ENCODE assay signal across 1 cellular context in the genomic region with DNA sequence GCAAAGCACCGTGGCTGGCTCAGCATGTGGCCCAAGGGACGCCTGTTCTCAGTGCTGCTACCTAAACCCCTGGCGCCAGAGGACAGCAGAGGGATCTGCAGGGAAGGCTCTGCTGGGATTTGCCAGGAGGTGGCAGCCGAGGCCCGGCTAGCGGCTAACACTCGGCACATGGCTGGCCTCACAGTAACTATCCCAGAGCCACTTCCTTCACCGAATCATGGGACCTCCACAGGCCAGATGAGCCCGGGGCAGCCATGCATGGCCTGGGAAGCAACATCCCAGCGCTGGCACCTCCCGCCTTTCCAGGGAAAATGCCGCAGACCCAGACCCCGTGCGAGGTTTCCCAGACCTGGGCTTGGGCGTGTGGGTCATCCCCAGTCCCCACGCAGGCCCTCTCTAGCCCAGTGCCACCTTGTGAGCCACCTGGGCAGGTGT.
TF ChIP-seq lines count a peak whose summit lies in the region.

No MANE protein-coding gene starts in this region.

TF ChIP-seq in HEK293, 187 proteins besides CTCF, POLR2A, EP300 and RAD21 (continued from another document and continues in another):
- TF ChIP-seq, protein P1, sequence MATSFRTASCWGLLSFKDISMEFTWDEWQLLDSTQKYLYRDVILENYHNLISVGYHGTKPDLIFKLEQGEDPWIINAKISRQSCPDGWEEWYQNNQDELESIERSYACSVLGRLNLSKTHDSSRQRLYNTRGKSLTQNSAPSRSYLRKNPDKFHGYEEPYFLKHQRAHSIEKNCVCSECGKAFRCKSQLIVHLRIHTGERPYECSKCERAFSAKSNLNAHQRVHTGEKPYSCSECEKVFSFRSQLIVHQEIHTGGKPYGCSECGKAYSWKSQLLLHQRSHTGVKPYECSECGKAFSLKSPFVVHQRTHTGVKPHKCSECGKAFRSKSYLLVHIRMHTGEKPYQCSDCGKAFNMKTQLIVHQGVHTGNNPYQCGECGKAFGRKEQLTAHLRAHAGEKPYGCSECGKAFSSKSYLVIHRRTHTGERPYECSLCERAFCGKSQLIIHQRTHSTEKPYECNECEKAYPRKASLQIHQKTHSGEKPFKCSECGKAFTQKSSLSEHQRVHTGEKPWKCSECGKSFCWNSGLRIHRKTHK (tag by site-specific recombination; IDR thresholded peaks at IDR 0.05): no peak
- TF ChIP-seq, protein P2, sequence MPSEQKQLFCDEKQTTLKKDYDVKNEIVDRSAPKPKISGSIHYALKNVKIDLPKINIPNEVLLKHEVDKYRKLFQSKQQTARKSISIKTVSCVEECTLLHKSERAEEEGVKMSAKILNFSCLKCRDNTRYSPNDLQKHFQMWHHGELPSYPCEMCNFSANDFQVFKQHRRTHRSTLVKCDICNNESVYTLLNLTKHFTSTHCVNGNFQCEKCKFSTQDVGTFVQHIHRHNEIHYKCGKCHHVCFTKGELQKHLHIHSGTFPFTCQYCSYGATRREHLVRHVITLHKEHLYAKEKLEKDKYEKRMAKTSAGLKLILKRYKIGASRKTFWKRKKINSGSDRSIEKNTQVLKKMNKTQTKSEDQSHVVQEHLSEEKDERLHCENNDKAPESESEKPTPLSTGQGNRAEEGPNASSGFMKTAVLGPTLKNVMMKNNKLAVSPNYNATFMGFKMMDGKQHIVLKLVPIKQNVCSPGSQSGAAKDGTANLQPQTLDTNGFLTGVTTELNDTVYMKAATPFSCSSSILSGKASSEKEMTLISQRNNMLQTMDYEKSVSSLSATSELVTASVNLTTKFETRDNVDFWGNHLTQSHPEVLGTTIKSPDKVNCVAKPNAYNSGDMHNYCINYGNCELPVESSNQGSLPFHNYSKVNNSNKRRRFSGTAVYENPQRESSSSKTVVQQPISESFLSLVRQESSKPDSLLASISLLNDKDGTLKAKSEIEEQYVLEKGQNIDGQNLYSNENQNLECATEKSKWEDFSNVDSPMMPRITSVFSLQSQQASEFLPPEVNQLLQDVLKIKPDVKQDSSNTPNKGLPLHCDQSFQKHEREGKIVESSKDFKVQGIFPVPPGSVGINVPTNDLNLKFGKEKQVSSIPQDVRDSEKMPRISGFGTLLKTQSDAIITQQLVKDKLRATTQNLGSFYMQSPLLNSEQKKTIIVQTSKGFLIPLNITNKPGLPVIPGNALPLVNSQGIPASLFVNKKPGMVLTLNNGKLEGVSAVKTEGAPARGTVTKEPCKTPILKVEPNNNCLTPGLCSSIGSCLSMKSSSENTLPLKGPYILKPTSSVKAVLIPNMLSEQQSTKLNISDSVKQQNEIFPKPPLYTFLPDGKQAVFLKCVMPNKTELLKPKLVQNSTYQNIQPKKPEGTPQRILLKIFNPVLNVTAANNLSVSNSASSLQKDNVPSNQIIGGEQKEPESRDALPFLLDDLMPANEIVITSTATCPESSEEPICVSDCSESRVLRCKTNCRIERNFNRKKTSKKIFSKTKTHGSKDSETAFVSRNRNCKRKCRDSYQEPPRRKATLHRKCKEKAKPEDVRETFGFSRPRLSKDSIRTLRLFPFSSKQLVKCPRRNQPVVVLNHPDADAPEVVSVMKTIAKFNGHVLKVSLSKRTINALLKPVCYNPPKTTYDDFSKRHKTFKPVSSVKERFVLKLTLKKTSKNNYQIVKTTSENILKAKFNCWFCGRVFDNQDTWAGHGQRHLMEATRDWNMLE (tag by site-specific recombination; conservative IDR thresholded peaks at IDR 0.05; ENCODE audit: low read depth): no peak
- TF ChIP-seq MZF1 (tag by site-specific recombination; IDR thresholded peaks at IDR 0.05; ENCODE audit: borderline replicate concordance): no peak
- no peak for TF ChIP-seq ZNF423 (tag by site-specific recombination; IDR thresholded peaks at IDR 0.05)
- no peak for TF ChIP-seq ZNF311 (tag by site-specific recombination; IDR thresholded peaks at IDR 0.05; ENCODE audit: borderline replicate concordance)
- no peak for TF ChIP-seq ZNF610 (tag by site-specific recombination; IDR thresholded peaks at IDR 0.05; ENCODE audit: borderline replicate concordance)
- TF ChIP-seq, protein P3, sequence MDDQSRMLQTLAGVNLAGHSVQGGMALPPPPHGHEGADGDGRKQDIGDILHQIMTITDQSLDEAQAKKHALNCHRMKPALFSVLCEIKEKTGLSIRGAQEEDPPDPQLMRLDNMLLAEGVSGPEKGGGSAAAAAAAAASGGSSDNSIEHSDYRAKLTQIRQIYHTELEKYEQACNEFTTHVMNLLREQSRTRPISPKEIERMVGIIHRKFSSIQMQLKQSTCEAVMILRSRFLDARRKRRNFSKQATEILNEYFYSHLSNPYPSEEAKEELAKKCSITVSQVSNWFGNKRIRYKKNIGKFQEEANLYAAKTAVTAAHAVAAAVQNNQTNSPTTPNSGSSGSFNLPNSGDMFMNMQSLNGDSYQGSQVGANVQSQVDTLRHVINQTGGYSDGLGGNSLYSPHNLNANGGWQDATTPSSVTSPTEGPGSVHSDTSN (CRISPR knock-in tag; IDR thresholded peaks at IDR 0.05): 0 out of 2 replicates have a peak, but pooled peaks have one; percentile 45
- no peak for TF ChIP-seq ZFHX2 (tag by site-specific recombination; conservative IDR thresholded peaks at IDR 0.05)
- no peak for TF ChIP-seq ZNF521 (tag by site-specific recombination; IDR thresholded peaks at IDR 0.05)
- TF ChIP-seq ZNF776 (tag by site-specific recombination; IDR thresholded peaks at IDR 0.05; ENCODE audit: borderline replicate concordance): no peak
- TF ChIP-seq BCL11B (tag by site-specific recombination; IDR thresholded peaks at IDR 0.05; ENCODE audit: low read depth): no peak
- TF ChIP-seq SP3 (tag by site-specific recombination; IDR thresholded peaks at IDR 0.05): no peak
- TF ChIP-seq ZNF600 (tag by site-specific recombination; IDR thresholded peaks at IDR 0.05): peak; percentile 49
- TF ChIP-seq ZNF501 (tag by site-specific recombination; IDR thresholded peaks at IDR 0.05): peak; percentile 72; the same call in 1 of the 2 replicates
- no peak for TF ChIP-seq ZNF658 (tag by site-specific recombination; IDR thresholded peaks at IDR 0.05)
- TF ChIP-seq, protein P4, sequence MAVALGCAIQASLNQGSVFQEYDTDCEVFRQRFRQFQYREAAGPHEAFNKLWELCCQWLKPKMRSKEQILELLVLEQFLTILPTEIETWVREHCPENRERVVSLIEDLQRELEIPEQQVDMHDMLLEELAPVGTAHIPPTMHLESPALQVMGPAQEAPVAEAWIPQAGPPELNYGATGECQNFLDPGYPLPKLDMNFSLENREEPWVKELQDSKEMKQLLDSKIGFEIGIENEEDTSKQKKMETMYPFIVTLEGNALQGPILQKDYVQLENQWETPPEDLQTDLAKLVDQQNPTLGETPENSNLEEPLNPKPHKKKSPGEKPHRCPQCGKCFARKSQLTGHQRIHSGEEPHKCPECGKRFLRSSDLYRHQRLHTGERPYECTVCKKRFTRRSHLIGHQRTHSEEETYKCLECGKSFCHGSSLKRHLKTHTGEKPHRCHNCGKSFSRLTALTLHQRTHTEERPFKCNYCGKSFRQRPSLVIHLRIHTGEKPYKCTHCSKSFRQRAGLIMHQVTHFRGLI (tag by site-specific recombination; IDR thresholded peaks at IDR 0.05): no peak
- TF ChIP-seq SETDB1 (IDR thresholded peaks at IDR 0.05; ENCODE audit: insufficient read length, low read length): no peak
- TF ChIP-seq ZFP3 (tag by site-specific recombination; IDR thresholded peaks at IDR 0.05; ENCODE audit: low read depth): no peak
- TF ChIP-seq, protein P5, sequence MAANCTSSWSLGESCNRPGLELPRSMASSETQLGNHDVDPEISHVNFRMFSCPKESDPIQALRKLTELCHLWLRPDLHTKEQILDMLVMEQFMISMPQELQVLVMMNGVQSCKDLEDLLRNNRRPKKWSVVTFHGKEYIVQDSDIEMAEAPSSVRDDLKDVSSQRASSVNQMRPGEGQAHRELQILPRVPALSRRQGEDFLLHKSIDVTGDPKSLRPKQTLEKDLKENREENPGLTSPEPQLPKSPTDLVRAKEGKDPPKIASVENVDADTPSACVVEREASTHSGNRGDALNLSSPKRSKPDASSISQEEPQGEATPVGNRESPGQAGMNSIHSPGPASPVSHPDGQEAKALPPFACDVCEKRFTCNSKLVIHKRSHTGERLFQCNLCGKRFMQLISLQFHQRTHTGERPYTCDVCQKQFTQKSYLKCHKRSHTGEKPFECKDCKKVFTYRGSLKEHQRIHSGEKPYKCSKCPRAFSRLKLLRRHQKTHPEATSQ (tag by site-specific recombination; IDR thresholded peaks at IDR 0.05): no peak
- TF ChIP-seq ZNF121 (tag by site-specific recombination; IDR thresholded peaks at IDR 0.05): 0 out of 2 replicates have a peak, but pooled peaks have one; percentile 37
- TF ChIP-seq ZBTB7A (tag by site-specific recombination; IDR thresholded peaks at IDR 0.05; ENCODE audit: low read depth): no peak
- no peak for TF ChIP-seq HOXA7 (CRISPR knock-in tag; IDR thresholded peaks at IDR 0.05; ENCODE audit: borderline replicate concordance)
- no peak for TF ChIP-seq ZNF292 (tag by site-specific recombination; IDR thresholded peaks at IDR 0.05; ENCODE audit: borderline replicate concordance, low read depth)
- TF ChIP-seq, protein P6, sequence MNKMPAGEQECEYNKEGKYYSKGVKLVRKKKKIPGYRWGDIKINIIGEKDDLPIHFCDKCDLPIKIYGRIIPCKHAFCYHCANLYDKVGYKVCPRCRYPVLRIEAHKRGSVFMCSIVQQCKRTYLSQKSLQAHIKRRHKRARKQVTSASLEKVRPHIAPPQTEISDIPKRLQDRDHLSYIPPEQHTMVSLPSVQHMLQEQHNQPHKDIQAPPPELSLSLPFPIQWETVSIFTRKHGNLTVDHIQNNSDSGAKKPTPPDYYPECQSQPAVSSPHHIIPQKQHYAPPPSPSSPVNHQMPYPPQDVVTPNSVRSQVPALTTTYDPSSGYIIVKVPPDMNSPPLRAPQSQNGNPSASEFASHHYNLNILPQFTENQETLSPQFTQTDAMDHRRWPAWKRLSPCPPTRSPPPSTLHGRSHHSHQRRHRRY (tag by site-specific recombination; IDR thresholded peaks at IDR 0.05): no peak
- TF ChIP-seq ZNF529 (tag by site-specific recombination; IDR thresholded peaks at IDR 0.05; ENCODE audit: insufficient replicate concordance): no peak
- 0 out of 2 replicates have a peak, but pooled peaks have one; percentile 47 for TF ChIP-seq ZFP37 (tag by site-specific recombination; IDR thresholded peaks at IDR 0.05)
- peak; percentile 55 for TF ChIP-seq ZIC2 (tag by site-specific recombination; IDR thresholded peaks at IDR 0.05)
- peak; percentile 84 for TF ChIP-seq ZBTB17 (tag by site-specific recombination; IDR thresholded peaks at IDR 0.05)
- TF ChIP-seq ZNF324 (tag by site-specific recombination; IDR thresholded peaks at IDR 0.05): 0 out of 2 replicates have a peak, but pooled peaks have one; percentile 55
- TF ChIP-seq, protein P7, sequence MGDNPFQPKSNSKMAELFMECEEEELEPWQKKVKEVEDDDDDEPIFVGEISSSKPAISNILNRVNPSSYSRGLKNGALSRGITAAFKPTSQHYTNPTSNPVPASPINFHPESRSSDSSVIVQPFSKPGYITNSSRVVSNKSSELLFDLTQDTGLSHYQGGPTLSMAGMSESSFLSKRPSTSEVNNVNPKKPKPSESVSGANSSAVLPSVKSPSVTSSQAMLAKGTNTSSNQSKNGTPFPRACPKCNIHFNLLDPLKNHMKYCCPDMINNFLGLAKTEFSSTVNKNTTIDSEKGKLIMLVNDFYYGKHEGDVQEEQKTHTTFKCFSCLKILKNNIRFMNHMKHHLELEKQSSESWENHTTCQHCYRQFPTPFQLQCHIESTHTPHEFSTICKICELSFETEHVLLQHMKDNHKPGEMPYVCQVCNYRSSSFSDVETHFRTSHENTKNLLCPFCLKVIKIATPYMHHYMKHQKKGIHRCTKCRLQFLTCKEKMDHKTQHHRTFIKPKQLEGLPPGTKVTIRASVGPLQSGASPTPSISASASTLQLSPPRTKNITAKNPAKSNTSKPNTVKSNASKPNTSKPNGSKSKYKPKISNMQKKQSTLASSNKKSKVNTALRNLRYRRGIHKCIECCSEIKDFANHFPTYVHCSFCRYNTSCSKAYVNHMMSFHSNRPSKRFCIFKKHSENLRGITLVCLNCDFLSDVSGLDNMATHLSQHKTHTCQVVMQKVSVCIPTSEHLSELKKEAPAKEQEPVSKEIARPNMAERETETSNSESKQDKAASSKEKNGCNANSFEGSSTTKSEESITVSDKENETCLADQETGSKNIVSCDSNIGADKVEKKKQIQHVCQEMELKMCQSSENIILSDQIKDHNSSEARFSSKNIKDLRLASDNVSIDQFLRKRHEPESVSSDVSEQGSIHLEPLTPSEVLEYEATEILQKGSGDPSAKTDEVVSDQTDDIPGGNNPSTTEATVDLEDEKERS (tag by site-specific recombination; IDR thresholded peaks at IDR 0.05): no peak
- TF ChIP-seq ZNF146 (tag by site-specific recombination; IDR thresholded peaks at IDR 0.05): no peak
- TF ChIP-seq, protein P8, sequence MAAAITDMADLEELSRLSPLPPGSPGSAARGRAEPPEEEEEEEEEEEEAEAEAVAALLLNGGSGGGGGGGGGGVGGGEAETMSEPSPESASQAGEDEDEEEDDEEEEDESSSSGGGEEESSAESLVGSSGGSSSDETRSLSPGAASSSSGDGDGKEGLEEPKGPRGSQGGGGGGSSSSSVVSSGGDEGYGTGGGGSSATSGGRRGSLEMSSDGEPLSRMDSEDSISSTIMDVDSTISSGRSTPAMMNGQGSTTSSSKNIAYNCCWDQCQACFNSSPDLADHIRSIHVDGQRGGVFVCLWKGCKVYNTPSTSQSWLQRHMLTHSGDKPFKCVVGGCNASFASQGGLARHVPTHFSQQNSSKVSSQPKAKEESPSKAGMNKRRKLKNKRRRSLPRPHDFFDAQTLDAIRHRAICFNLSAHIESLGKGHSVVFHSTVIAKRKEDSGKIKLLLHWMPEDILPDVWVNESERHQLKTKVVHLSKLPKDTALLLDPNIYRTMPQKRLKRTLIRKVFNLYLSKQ (tag by site-specific recombination; IDR thresholded peaks at IDR 0.05; ENCODE audit: borderline replicate concordance): no peak
